ENCODE assay signal across 25 cellular contexts in genomic region chr3:98650966-98651765, GRCh38. TPM values are rescaled to one million over a fixed set of nuclear protein-coding genes. Genes with fewer than 3 reads are reported as not detected.
DNase-seq lines count a peak whose midpoint lies in the region; ATAC-seq and TF ChIP-seq lines count a peak whose summit lies in the region.
"Had no signal": no experiment of that assay in that cellular context is flagged by ENCODE, and none has a peak within 500 bp of the region (broad histone marks: within the 10 kb centered on the region; RNA-seq: fewer than 3 reads in every experiment).

No MANE protein-coding gene starts in this region.

- no peaks in the 10 kb centered on the region for H3K4me1 Mint-ChIP-seq in activated naive CD8-positive, alpha-beta T cell treated with anti-CD3 and anti-CD28 coated beads, Interleukin-2, amount 50 U/mL, for 24 hours
- peaks cover 4% of the 10 kb centered on the region for H3K4me1 Mint-ChIP-seq in activated naive CD8-positive, alpha-beta T cell treated with anti-CD3 and anti-CD28 coated beads for 36 hours
- H3K4me1 Mint-ChIP-seq in dendritic cell treated with granulocyte-macrophage colony-stimulating factor and Interleukin-4, amounts not matched to agents 40 ng/mL and 50 ng/mL, for 4 days (ENCODE audit: low read depth), result peaks cover 19% of the 10 kb centered on the region
- H3K4me1 Mint-ChIP-seq: activated CD8-positive, alpha-beta memory T cell treated with anti-CD3 and anti-CD28 coated beads, Interleukin-2, amount 10 ng/mL, durations not matched to agents 7 days and 5 days; stimulated activated effector memory CD8-positive, alpha-beta T cell treated with anti-CD3 and anti-CD28 coated beads, Interleukin-12 subunit alpha, Interleukin-12 subunit beta, amount 100 ng/mL, for 72 hours; WTC11 had no signal

- H3K36me3 ChIP-seq in upper lobe of right lung (no peaks in the 10 kb centered on the region), breast epithelium (no peaks in the 10 kb centered on the region)
- H3K36me3 ChIP-seq: heart right ventricle had no signal

- H3K4me1 ChIP-seq in upper lobe of right lung, result peaks cover 9% of the 10 kb centered on the region
- H3K4me1 ChIP-seq in breast epithelium, result no peaks in the 10 kb centered on the region

- peaks cover 5% of the 10 kb centered on the region for H3K27me3 Mint-ChIP-seq in activated naive CD8-positive, alpha-beta T cell treated with anti-CD3 and anti-CD28 coated beads, Interleukin-2, amount 50 U/mL, for 24 hours
- H3K27me3 Mint-ChIP-seq in activated naive CD8-positive, alpha-beta T cell treated with anti-CD3 and anti-CD28 coated beads for 36 hours, result peaks cover 7% of the 10 kb centered on the region
- H3K27me3 Mint-ChIP-seq in dendritic cell treated with granulocyte-macrophage colony-stimulating factor and Interleukin-4, amounts not matched to agents 40 ng/mL and 50 ng/mL, for 4 days, result no peaks in the 10 kb centered on the region

- H3K9me3 Mint-ChIP-seq in activated naive CD8-positive, alpha-beta T cell treated with anti-CD3 and anti-CD28 coated beads, Interleukin-2, amount 50 U/mL, for 24 hours, result no peaks in the 10 kb centered on the region
- no peaks in the 10 kb centered on the region for H3K9me3 Mint-ChIP-seq in activated naive CD8-positive, alpha-beta T cell treated with anti-CD3 and anti-CD28 coated beads for 36 hours
- no peaks in the 10 kb centered on the region for H3K9me3 Mint-ChIP-seq in dendritic cell treated with granulocyte-macrophage colony-stimulating factor and Interleukin-4, amounts not matched to agents 40 ng/mL and 50 ng/mL, for 4 days
- H3K9me3 Mint-ChIP-seq: activated naive CD4-positive, alpha-beta T cell treated with anti-CD3 and anti-CD28 coated beads, Interleukin-2, amount 50 U/mL, for 72 hours; stimulated activated effector memory CD8-positive, alpha-beta T cell treated with anti-CD3 and anti-CD28 coated beads, Interleukin-12 subunit alpha, Interleukin-12 subunit beta, amount 100 ng/mL, for 72 hours; WTC11 had no signal

- H3K27ac ChIP-seq in upper lobe of right lung, result no peak overlapping the region
- H3K27ac ChIP-seq in breast epithelium, result no peak overlapping the region
- H3K27ac ChIP-seq: epithelial cell of prostate, heart right ventricle, RWPE1 had no signal

- H3K36me3 Mint-ChIP-seq in activated naive CD8-positive, alpha-beta T cell treated with anti-CD3 and anti-CD28 coated beads, Interleukin-2, amount 50 U/mL, for 24 hours (ENCODE audit: low read depth), result no peaks in the 10 kb centered on the region
- H3K36me3 Mint-ChIP-seq in activated naive CD8-positive, alpha-beta T cell treated with anti-CD3 and anti-CD28 coated beads for 36 hours, result no peaks in the 10 kb centered on the region
- H3K36me3 Mint-ChIP-seq in dendritic cell treated with granulocyte-macrophage colony-stimulating factor and Interleukin-4, amounts not matched to agents 40 ng/mL and 50 ng/mL, for 4 days (ENCODE audit: low read depth), result no peaks in the 10 kb centered on the region
- H3K36me3 Mint-ChIP-seq: activated CD8-positive, alpha-beta memory T cell treated with anti-CD3 and anti-CD28 coated beads, Interleukin-2, amount 10 ng/mL, durations not matched to agents 7 days and 5 days; activated naive CD4-positive, alpha-beta T cell treated with anti-CD3 and anti-CD28 coated beads, Interleukin-2, amount 50 U/mL, for 72 hours; stimulated activated effector memory CD8-positive, alpha-beta T cell treated with anti-CD3 and anti-CD28 coated beads, Interleukin-12 subunit alpha, Interleukin-12 subunit beta, amount 100 ng/mL, for 72 hours; WTC11 had no signal

- TF ChIP-seq POLR2A in breast epithelium (IDR thresholded peaks at IDR 0.05), result no peak

- no peak overlapping the region for H3K4me3 Mint-ChIP-seq in activated naive CD8-positive, alpha-beta T cell treated with anti-CD3 and anti-CD28 coated beads, Interleukin-2, amount 50 U/mL, for 24 hours
- no peak overlapping the region for H3K4me3 Mint-ChIP-seq in activated naive CD8-positive, alpha-beta T cell treated with anti-CD3 and anti-CD28 coated beads for 36 hours
- H3K4me3 Mint-ChIP-seq in dendritic cell treated with granulocyte-macrophage colony-stimulating factor and Interleukin-4, amounts not matched to agents 40 ng/mL and 50 ng/mL, for 4 days, result no peak overlapping the region
- H3K4me3 Mint-ChIP-seq: activated CD8-positive, alpha-beta memory T cell treated with anti-CD3 and anti-CD28 coated beads, Interleukin-2, amount 10 ng/mL, durations not matched to agents 7 days and 5 days; stimulated activated effector memory CD8-positive, alpha-beta T cell treated with anti-CD3 and anti-CD28 coated beads, Interleukin-12 subunit alpha, Interleukin-12 subunit beta, amount 100 ng/mL, for 72 hours; WTC11 had no signal

- DNase-seq in activated naive CD8-positive, alpha-beta T cell treated with anti-CD3 and anti-CD28 coated beads, Interleukin-2, amount 50 U/mL, for 24 hours, result no peak
- no peak for DNase-seq in activated naive CD8-positive, alpha-beta T cell treated with anti-CD3 and anti-CD28 coated beads for 36 hours
- DNase-seq in NOMO-1 (lab: John Stamatoyannopoulos, UW; ENCODE audit: unreplicated experiment in 2 of 2), result peak; percentile 46 to 49
- DNase-seq in upper lobe of right lung, result no peak
- DNase-seq in breast epithelium (ENCODE audit: low spot score in 2 of 2), result no peak
- no peak for DNase-seq in DMS79 (lab: John Stamatoyannopoulos, UW)
- DNase-seq: activated CD4-positive, alpha-beta T cell treated with anti-CD3 and anti-CD28 coated beads, Interleukin-2, amount 50 U/mL, for 1 hour; activated CD8-positive, alpha-beta memory T cell treated with anti-CD3 and anti-CD28 coated beads, Interleukin-2, amount 10 ng/mL, durations not matched to agents 7 days and 5 days; cerebellar nuclear complex; heart right ventricle; mesendoderm; NCI-H146; NCI-H510A; occipital lobe; stimulated activated CD4-positive, alpha-beta T cell treated with anti-CD3 and anti-CD28 coated beads, Interleukin-2, amount 100 ng/mL, for 48 hours; substantia nigra; T-helper 9 cell had no signal

- no peaks in the 10 kb centered on the region for H3K27me3 ChIP-seq in upper lobe of right lung
- no peaks in the 10 kb centered on the region for H3K27me3 ChIP-seq in breast epithelium
- H3K27me3 ChIP-seq: heart right ventricle had no signal

- H3K9me3 ChIP-seq in upper lobe of right lung (no peaks in the 10 kb centered on the region), breast epithelium (no peaks in the 10 kb centered on the region)
- H3K9me3 ChIP-seq: heart right ventricle had no signal

- H3K4me3 ChIP-seq in upper lobe of right lung (no peak overlapping the region), breast epithelium (no peak overlapping the region)
- H3K4me3 ChIP-seq: heart right ventricle had no signal

- ATAC-seq in activated naive CD8-positive, alpha-beta T cell treated with anti-CD3 and anti-CD28 coated beads, Interleukin-2, amount 50 U/mL, for 24 hours, result no peak
- ATAC-seq in upper lobe of right lung (peak; percentile 79), HG02798 (IDR thresholded peaks at IDR 0.05; ENCODE audit: poor library complexity, unreplicated experiment) (no peak)
- ATAC-seq: activated CD8-positive, alpha-beta memory T cell treated with anti-CD3 and anti-CD28 coated beads, Interleukin-2, amount 10 ng/mL, durations not matched to agents 7 days and 5 days; heart right ventricle; SK-N-SH treated with all-trans-retinoic acid at 6 μM for 48 hours; stimulated activated effector memory CD8-positive, alpha-beta T cell treated with anti-CD3 and anti-CD28 coated beads, Interleukin-12 subunit alpha, Interleukin-12 subunit beta, amount 100 ng/mL, for 72 hours; WTC11 had no signal

- intact Hi-C loops in dendritic cell treated with granulocyte-macrophage colony-stimulating factor and Interleukin-4, amounts not matched to agents 40 ng/mL and 50 ng/mL, for 4 days (cut with micrococcal nuclease), result no loop called here
- intact Hi-C loops in upper lobe of right lung (cut with DNase I) (no loop called here), breast epithelium (cut with DNase I; ENCODE audit: low total_unique reads) (no loop called here)

- H3K27ac Mint-ChIP-seq in activated naive CD8-positive, alpha-beta T cell treated with anti-CD3 and anti-CD28 coated beads, Interleukin-2, amount 50 U/mL, for 24 hours, result peak overlapping the region; percentile 17
- no peak overlapping the region for H3K27ac Mint-ChIP-seq in activated naive CD8-positive, alpha-beta T cell treated with anti-CD3 and anti-CD28 coated beads for 36 hours
- H3K27ac Mint-ChIP-seq in dendritic cell treated with granulocyte-macrophage colony-stimulating factor and Interleukin-4, amounts not matched to agents 40 ng/mL and 50 ng/mL, for 4 days, result peak overlapping the region; percentile 29
- H3K27ac Mint-ChIP-seq: activated CD8-positive, alpha-beta memory T cell treated with anti-CD3 and anti-CD28 coated beads, Interleukin-2, amount 10 ng/mL, durations not matched to agents 7 days and 5 days; activated naive CD4-positive, alpha-beta T cell treated with anti-CD3 and anti-CD28 coated beads, Interleukin-2, amount 50 U/mL, for 72 hours; stimulated activated effector memory CD8-positive, alpha-beta T cell treated with anti-CD3 and anti-CD28 coated beads, Interleukin-12 subunit alpha, Interleukin-12 subunit beta, amount 100 ng/mL, for 72 hours; WTC11 had no signal

- no peak for TF ChIP-seq CTCF in upper lobe of right lung (IDR thresholded peaks at IDR 0.05)
- TF ChIP-seq CTCF in breast epithelium (IDR thresholded peaks at IDR 0.05), result no peak

RNA-seq across cellular contexts. Expression of gene CPOX, which starts 57.8 kb away (rescaled TPM):
- 10 to 100 TPM; 48.6 to 54.7 TPM for total RNA-seq in activated naive CD8-positive, alpha-beta T cell treated with anti-CD3 and anti-CD28 coated beads for 36 hours
- 15.8 TPM for total RNA-seq in upper lobe of right lung
- total RNA-seq in breast epithelium, result 10 to 100 TPM; 14.4 to 22.1 (median 15.1) TPM

Comparison
In these comparisons a context has a peak if more than half of its experiments do, and no peak if none do; other contexts are left out.
1. DNase-seq: peak in NOMO-1 (2 of 2); none in activated naive CD8-positive, alpha-beta T cell treated with anti-CD3 and anti-CD28 coated beads, Interleukin-2, amount 50 U/mL, for 24 hours (single experiment), activated naive CD8-positive, alpha-beta T cell treated with anti-CD3 and anti-CD28 coated beads for 36 hours (single experiment), upper lobe of right lung (single experiment), breast epithelium (0 of 2) and DMS79 (single experiment).